In the genomic region with DNA sequence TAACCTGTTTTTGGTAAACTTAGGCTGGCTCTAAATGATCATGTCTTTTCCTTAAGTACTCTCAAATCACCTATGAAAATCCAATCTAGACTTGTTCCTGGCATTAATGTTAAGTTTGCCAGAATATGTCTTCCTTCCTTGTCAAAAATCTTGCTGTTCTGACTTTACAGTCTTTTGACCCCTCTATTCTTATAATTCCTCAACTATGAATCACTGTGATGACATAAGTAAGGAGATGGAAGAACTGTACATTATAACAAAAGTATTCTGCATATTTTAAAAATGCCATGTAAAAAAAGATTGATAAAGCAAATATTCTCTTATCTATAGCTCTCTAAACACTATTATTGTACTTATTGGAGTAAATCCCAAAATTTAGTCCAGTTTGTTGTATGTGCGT, we compare ENCODE assay signal across 27 cellular contexts. TPM values are rescaled to one million over a fixed set of nuclear protein-coding genes. Genes with fewer than 3 reads are reported as not detected.
A peak's percentile ranks its signal among the peaks of the same experiment; 100 is the strongest.
DNase-seq lines count a peak whose midpoint lies in the region; ATAC-seq, FAIRE-seq and TF ChIP-seq lines count a peak whose summit lies in the region.
"Had no signal": no experiment of that assay in that cellular context is flagged by ENCODE, and none has a peak within 500 bp of the region (broad histone marks: within the 10 kb centered on the region; RNA-seq: fewer than 3 reads in every experiment).

No MANE protein-coding gene starts in this region.

- H3K9me2 ChIP-seq in SK-N-SH = no peaks in the 10 kb centered on the region

- peaks cover 0 to 13% (median 0%) of the 10 kb centered on the region in 3 donors for H3K36me3 Mint-ChIP-seq in immature natural killer cell
- H3K36me3 Mint-ChIP-seq: natural killer cell treated with Interleukin-12 subunit alpha and Interleukin-12 subunit beta and Interleukin-15 and Interleukin-18, amount 100 ng/mL, for 72 hours had no signal

- H2AFZ ChIP-seq in SK-N-SH (ENCODE audit: low read depth) = peak overlapping the region; percentile 50; the same call in 1 of the 2 replicates
- H2AFZ ChIP-seq: parathyroid adenoma had no signal

- CTCF ChIA-PET in A549 (lab: Yijun Ruan, JAX) (no interaction called here), SK-N-SH (lab: Yijun Ruan, JAX) (no interaction called here)

- H3K4me3 ChIP-seq in A549 = no peak overlapping the region
- no peak overlapping the region for H3K4me3 ChIP-seq in SK-N-SH (ENCODE audit: low read depth in 2 of 2, low read length in 1 of 2)
- H3K4me3 ChIP-seq in fibroblast of pulmonary artery (replicated peaks; ENCODE audit: low read depth, low read length) = no peak overlapping the region
- H3K4me3 ChIP-seq: body of pancreas, heart right ventricle, left ventricle myocardium inferior had no signal

- no peak overlapping the region for H3K27ac Mint-ChIP-seq in immature natural killer cell
- H3K27ac Mint-ChIP-seq: activated naive CD4-positive, alpha-beta T cell treated with anti-CD3 and anti-CD28 coated beads, Interleukin-2, amount 10 ng/mL, durations not matched to agents 7 days and 5 days; endodermal cell; natural killer cell treated with Interleukin-12 subunit alpha and Interleukin-12 subunit beta and Interleukin-15 and Interleukin-18, amount 100 ng/mL, for 72 hours had no signal

- H3K4me1 Mint-ChIP-seq in immature natural killer cell = peaks cover 19 to 26% of the 10 kb centered on the region in 2 donors
- H3K4me1 Mint-ChIP-seq: endodermal cell had no signal

- no peaks in the 10 kb centered on the region for H3K79me2 ChIP-seq in SK-N-SH (ENCODE audit: insufficient read depth)
- H3K79me2 ChIP-seq: parathyroid adenoma had no signal

- H3K36me3 ChIP-seq in SK-N-SH (replicated peaks in 1 of 2; ENCODE audit: control insufficient read depth in 1 of 2, insufficient read depth in 2 of 2, low read length in 1 of 2) = no peaks in the 10 kb centered on the region
- H3K36me3 ChIP-seq: left ventricle myocardium inferior had no signal

- FAIRE-seq in A549 (lab: Jason Lieb, UNC) = no peak
- FAIRE-seq in D721Med (lab: Jason Lieb, UNC) = no peak
- FAIRE-seq: colon, TTC549, urothelium cell line had no signal

- 0 out of 3 replicates have a peak overlapping the region, but pooled peaks have one; percentile 10 for H3K4me2 ChIP-seq in A549
- no peak overlapping the region for H3K4me2 ChIP-seq in SK-N-SH

- H3K27me3 Mint-ChIP-seq in immature natural killer cell (ENCODE audit: low read depth in 3 of 3) = peaks cover 0 to 4% (median 0%) of the 10 kb centered on the region in 3 donors
- H3K27me3 Mint-ChIP-seq: activated naive CD4-positive, alpha-beta T cell treated with anti-CD3 and anti-CD28 coated beads, Interleukin-2, amount 10 ng/mL, durations not matched to agents 7 days and 5 days; natural killer cell treated with Interleukin-12 subunit alpha and Interleukin-12 subunit beta and Interleukin-15 and Interleukin-18, amount 100 ng/mL, for 72 hours had no signal

- no peak for ATAC-seq in A549
- ATAC-seq: body of pancreas; heart right ventricle; natural killer cell treated with Interleukin-12 subunit alpha and Interleukin-12 subunit beta and Interleukin-15 and Interleukin-18, amount 100 ng/mL, for 72 hours had no signal

- WGBS in A549 (ENCODE audit: missing lambda C conversion rate) = 87% methylated on average over 1 of the region's 1 CpG
- 96% methylated on average over 1 of the region's 1 CpG for WGBS in SK-N-SH (ENCODE audit: low lambda C conversion rate)

- no peaks in the 10 kb centered on the region for H3K9me3 Mint-ChIP-seq in immature natural killer cell
- H3K9me3 Mint-ChIP-seq: activated naive CD4-positive, alpha-beta T cell treated with anti-CD3 and anti-CD28 coated beads, Interleukin-2, amount 10 ng/mL, durations not matched to agents 7 days and 5 days; natural killer cell treated with Interleukin-12 subunit alpha and Interleukin-12 subunit beta and Interleukin-15 and Interleukin-18, amount 100 ng/mL, for 72 hours had no signal

- H3K9me3 ChIP-seq in A549 (no peaks in the 10 kb centered on the region), SK-N-SH (no peaks in the 10 kb centered on the region)
- H3K9me3 ChIP-seq: body of pancreas, heart right ventricle, left ventricle myocardium inferior had no signal

- H3K4me1 ChIP-seq in A549 (peaks cover 13% of the 10 kb centered on the region; the same call in 2 of the 3 replicates), SK-N-SH (ENCODE audit: control insufficient read depth in 1 of 2, insufficient read depth in 2 of 2, low read depth in 1 of 2, low read length in 1 of 2) (no peaks in the 10 kb centered on the region; a peak in 1 of 4 replicates)
- H3K4me1 ChIP-seq: body of pancreas, parathyroid adenoma had no signal

- H3K27ac ChIP-seq in A549 (no peak overlapping the region), SK-N-SH (ENCODE audit: low read depth in 2 of 2, low read length in 1 of 2) (peak overlapping the region in 1 of 2 experiments; percentile 33; a peak in 1 of 4 replicates)
- H3K27ac ChIP-seq: body of pancreas, heart right ventricle, left ventricle myocardium inferior, parathyroid adenoma had no signal

- TF ChIP-seq CTCF in A549 (IDR thresholded peaks at IDR 0.05) (no peak), SK-N-SH (IDR thresholded peaks at IDR 0.05) (no peak), fibroblast of pulmonary artery (IDR thresholded peaks at IDR 0.05; ENCODE audit: low read length, missing control alignments) (no peak), D721Med (IDR thresholded peaks at IDR 0.05; ENCODE audit: insufficient read depth, missing control alignments) (no peak)

- POLR2A ChIA-PET in A549 (lab: Yijun Ruan, JAX) (no interaction called here), SK-N-SH (lab: Yijun Ruan, JAX) (no interaction called here)

- no peak for TF ChIP-seq RAD21 in A549 (conservative IDR thresholded peaks at IDR 0.05 in 1 of 2, IDR thresholded peaks at IDR 0.05 in 1 of 2)
- no peak for TF ChIP-seq RAD21 in SK-N-SH (IDR thresholded peaks at IDR 0.05; ENCODE audit: low read length)

- H3K4me3 Mint-ChIP-seq in immature natural killer cell = no peak overlapping the region
- H3K4me3 Mint-ChIP-seq: activated naive CD4-positive, alpha-beta T cell treated with anti-CD3 and anti-CD28 coated beads, Interleukin-2, amount 10 ng/mL, durations not matched to agents 7 days and 5 days; endodermal cell; natural killer cell treated with Interleukin-12 subunit alpha and Interleukin-12 subunit beta and Interleukin-15 and Interleukin-18, amount 100 ng/mL, for 72 hours had no signal

- H4K20me1 ChIP-seq in SK-N-SH (ENCODE audit: insufficient read depth) = no peaks in the 10 kb centered on the region

- H3F3A ChIP-seq in SK-N-SH (replicated peaks; ENCODE audit: insufficient read depth) = peaks cover 9% of the 10 kb centered on the region

- no peak overlapping the region for H3K9ac ChIP-seq in SK-N-SH
- H3K9ac ChIP-seq: parathyroid adenoma had no signal

- no peaks in the 10 kb centered on the region for H3K27me3 ChIP-seq in SK-N-SH (ENCODE audit: insufficient read depth)
- H3K27me3 ChIP-seq: body of pancreas, heart right ventricle had no signal

- no peak for TF ChIP-seq POLR2A in A549 (IDR thresholded peaks at IDR 0.05; ENCODE audit: low read length)

- DNase-seq in A549 (ENCODE audit: low read depth in 1 of 2, low spot score in 1 of 2) (no peak), GM03348 (ENCODE audit: low spot score) (peak; percentile 19), SK-N-SH (no peak), fibroblast of pulmonary artery (ENCODE audit: low read depth) (peak; percentile 63), pons (ENCODE audit: low spot score) (no peak), NCI-H774 (lab: John Stamatoyannopoulos, UW) (no peak), D721Med (ENCODE audit: insufficient read length, low spot score) (no peak), immature natural killer cell (no peak)
- DNase-seq: activated naive CD4-positive, alpha-beta T cell treated with anti-CD3 and anti-CD28 coated beads, Interleukin-2, amount 10 ng/mL, durations not matched to agents 7 days and 5 days; activated T-cell treated with anti-CD3 and anti-CD28 coated beads, Interleukin-2, amount 50 U/mL, for 48 hours; body of pancreas; C1 segment of cervical spinal cord; DMS153; endodermal cell; heart right ventricle; left ventricle myocardium inferior; NCI-H187 treated with DMSO at 0.1 percent for 48 hours; NCI-H82; SIG-M5; stimulated activated CD4-positive, alpha-beta T cell treated with anti-CD3 and anti-CD28 coated beads, Interleukin-1b, Interleukin-23, amount 100 ng/mL, for 48 hours; substantia nigra; T-helper 1 cell had no signal

- TF ChIP-seq EP300 in A549 (IDR thresholded peaks at IDR 0.05) (no peak), SK-N-SH (IDR thresholded peaks at IDR 0.05; ENCODE audit: borderline replicate concordance in 1 of 2, low read depth in 1 of 2, low read length in 1 of 2) (no peak)

TF ChIP-seq in A549, 52 proteins besides CTCF, POLR2A, EP300 and RAD21 (continues in another document):
- TF ChIP-seq CHD2 (IDR thresholded peaks at IDR 0.05; ENCODE audit: low read length, partially characterized antibody) (no peak), JUN (IDR thresholded peaks at IDR 0.05) (no peak), BHLHE40 (IDR thresholded peaks at IDR 0.05; ENCODE audit: low read depth, low read length) (no peak), HOXB13 (CRISPR knock-in tag; IDR thresholded peaks at IDR 0.05; ENCODE audit: low read depth) (no peak)

TF ChIP-seq in SK-N-SH, 30 proteins besides CTCF, POLR2A, EP300 and RAD21:
- TF ChIP-seq JUND (IDR thresholded peaks at IDR 0.05) (peak; percentile 35; the same call in 1 of the 2 replicates), SMC3 (IDR thresholded peaks at IDR 0.05; ENCODE audit: low read depth, low read length) (no peak)
TF ChIP-seq in SK-N-SH: peak in this region for 1.

RNA-seq across cellular contexts. Expression of a gene that starts 51.4 kb away (rescaled TPM):
- polyA plus RNA-seq in A549 (2011; rRNA removed) (35.0 and 38.2 TPM in 2 replicates), A549 (2017; fragmentation: RNase III; extraction: RNeasy Plus Mini Kit Qiagen cat#74134 plus additional on column Dnase treatment) (32.4 to 33.7 TPM (median 32.9 TPM) in 3 replicates), SK-N-SH (2012; rRNA removed) (17.4 and 19.3 TPM in 2 replicates), immature natural killer cell (10 to 100 TPM in 1 of 3 donors, 1 to 10 TPM in 2; 4.0 to 17.6 (median 8.3) TPM)
- 10.3 and 10.7 TPM in 2 replicates for polyA plus RNA-seq in A549 (2012; cell fraction: cytosol; rRNA removed)
- polyA plus RNA-seq in A549 (2012; cell fraction: nucleus; rRNA removed) = 7.8 and 9.2 TPM in 2 replicates
- polyA minus RNA-seq in A549 (2011; rRNA and poly(A)+ RNA removed) = 12.2 and 21.2 TPM in 2 replicates
- 22.0 and 30.2 TPM in 2 replicates for polyA plus RNA-seq in SK-N-SH (2012; cell fraction: cytosol; rRNA removed)
- 16.0 and 43.6 TPM in 2 replicates for polyA plus RNA-seq in SK-N-SH (2012; cell fraction: nucleus; rRNA removed)

RNA-seq across cellular contexts. Expression of a gene that starts 56.2 kb away (rescaled TPM):
- polyA plus RNA-seq in A549 (2011; rRNA removed) = 62.5 and 103 TPM in 2 replicates
- polyA plus RNA-seq in A549 (2012; cell fraction: cytosol; rRNA removed) = 25.8 and 26.5 TPM in 2 replicates
- 37.4 and 37.9 TPM in 2 replicates for polyA plus RNA-seq in A549 (2012; cell fraction: nucleus; rRNA removed)
- polyA plus RNA-seq in A549 (2017; fragmentation: RNase III; extraction: RNeasy Plus Mini Kit Qiagen cat#74134 plus additional on column Dnase treatment) = 70.2 to 73.8 TPM (median 70.8 TPM) in 3 replicates
- polyA minus RNA-seq in A549 (2011; rRNA and poly(A)+ RNA removed) = 29.3 and 30.4 TPM in 2 replicates
- 31.6 and 39.5 TPM in 2 replicates for polyA plus RNA-seq in SK-N-SH (2012; rRNA removed)
- polyA plus RNA-seq in SK-N-SH (2012; cell fraction: cytosol; rRNA removed) = 38.2 and 50.5 TPM in 2 replicates
- 38.8 and 56.5 TPM in 2 replicates for polyA plus RNA-seq in SK-N-SH (2012; cell fraction: nucleus; rRNA removed)
- polyA plus RNA-seq in immature natural killer cell = 10 to 100 TPM; 25.4 to 50.6 (median 29.5) TPM

Comparison
In these comparisons a context has a peak if more than half of its experiments do, and no peak if none do; other contexts are left out.
1. DNase-seq: peak in GM03348 (single experiment) and fibroblast of pulmonary artery (single experiment); none in A549 (0 of 2), SK-N-SH (single experiment), pons (single experiment), NCI-H774 (single experiment), D721Med (single experiment) and immature natural killer cell (0 of 3).